Comparison of ENCODE assay signal across 8 cellular contexts in the genomic region with DNA sequence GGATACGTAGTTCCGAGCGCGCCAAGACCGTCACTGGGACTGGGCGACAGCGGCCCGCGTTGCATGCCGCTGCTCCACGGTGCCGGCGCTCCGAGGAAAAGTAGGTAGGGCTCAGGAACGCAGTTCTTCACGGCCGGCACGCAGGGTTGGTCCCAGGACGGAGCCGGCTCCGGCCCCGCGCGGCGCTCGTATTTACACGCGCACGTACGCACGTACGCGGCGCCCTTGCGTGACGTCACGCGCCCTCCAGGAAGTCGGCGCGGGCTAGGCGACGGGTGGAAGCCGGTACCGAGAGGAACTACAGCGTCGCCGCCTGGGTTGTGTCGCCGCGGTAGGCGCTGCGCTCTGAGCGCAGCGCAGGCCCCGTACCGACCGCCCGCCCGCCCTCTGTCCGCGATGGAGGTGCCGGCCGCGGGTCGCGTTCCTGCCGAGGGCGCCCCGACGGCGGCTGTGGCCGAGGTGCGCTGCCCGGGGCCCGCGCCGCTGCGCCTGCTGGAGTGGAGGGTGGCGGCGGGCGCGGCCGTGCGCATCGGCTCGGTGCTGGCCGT.
DNase-seq lines count a peak whose midpoint lies in the region; ATAC-seq and TF ChIP-seq lines count a peak whose summit lies in the region.

TSS of gene CTDP1 (plus strand) at position 252 of the 548 bp plus-strand sequence. CDS start at position 397, 145 bp downstream.

- peak; percentile 50 for ATAC-seq in GM19043 (IDR thresholded peaks at IDR 0.05; ENCODE audit: low read depth, unreplicated experiment)
- peak; percentile 66 for ATAC-seq in HG03342 (IDR thresholded peaks at IDR 0.05; ENCODE audit: unreplicated experiment)

- TF ChIP-seq CTCF in coronary artery (IDR thresholded peaks at IDR 0.05), result no peak

- H3K4me3 ChIP-seq in coronary artery, result peak within 1 kb of the TSS; percentile 97

- peak within 1 kb of the TSS; percentile 96 to 100 for H3K27ac ChIP-seq in coronary artery

- DNase-seq in Ammon's horn (ENCODE audit: low spot score) (peak; percentile 95), NCI-H510A treated with DMSO at 0.1 percent for 48 hours (lab: John Stamatoyannopoulos, UW) (peak; percentile 80), coronary artery (ENCODE audit: low spot score) (peak; percentile 94), left kidney (ENCODE audit: low read depth, low spot score) (peak; percentile 96)
- peak; percentile 87 for DNase-seq in activated CD4-positive, alpha-beta T cell treated with anti-CD3 and anti-CD28 coated beads for 1 hour
- peak; percentile 90 for DNase-seq in stimulated activated CD4-positive, alpha-beta T cell treated with anti-CD3 and anti-CD28 coated beads, Interleukin-1b, Interleukin-23, amount 100 ng/mL, for 48 hours

Comparison
In these comparisons a context has a peak if more than half of its experiments do, and no peak if none do; other contexts are left out.
1. Peak in every context shown above with its lines: DNase-seq, ATAC-seq, H3K4me3 ChIP-seq and H3K27ac ChIP-seq.